Comparison of ENCODE assay signal across 8 cellular contexts in genomic region chr4:41990029-41990382, GRCh38. TPM values are rescaled to one million over a fixed set of nuclear protein-coding genes. Genes with fewer than 3 reads are reported as not detected.
DNase-seq lines count a peak whose midpoint lies in the region; ATAC-seq, FAIRE-seq and TF ChIP-seq lines count a peak whose summit lies in the region.

No MANE protein-coding gene starts in this region.

- H3K4me1 ChIP-seq in HUES48 (ENCODE audit: control insufficient read depth, insufficient read depth, low read length): peaks cover 23% of the 10 kb centered on the region
- no peaks in the 10 kb centered on the region for H3K4me1 ChIP-seq in mesodermal cell (ENCODE audit: control insufficient read depth, insufficient read depth, low read length, poor library complexity, severe bottlenecking)

- H3K9ac ChIP-seq in HUES48 (ENCODE audit: low read depth, low read length): peak overlapping the region; percentile 50

- FAIRE-seq in RCC 7860 (lab: Jason Lieb, UNC): no peak

- no peaks in the 10 kb centered on the region for H3K9me3 ChIP-seq in HUES48 (ENCODE audit: control insufficient read depth, insufficient read depth, low read length)
- no peaks in the 10 kb centered on the region for H3K9me3 ChIP-seq in mesodermal cell (ENCODE audit: control insufficient read depth, low read length)

- WGBS in mesodermal cell (ENCODE audit: insufficient coverage in 2 of 2), 2 experiments: 0 to 1% methylated on average over 6 to 12 of the region's 13 CpGs

- H3K36me3 ChIP-seq in HUES48 (ENCODE audit: control insufficient read depth, insufficient read depth, low read length) (no peaks in the 10 kb centered on the region), mesodermal cell (ENCODE audit: control insufficient read depth, insufficient read depth, low read length) (no peaks in the 10 kb centered on the region)

- DNase-seq in central memory CD8-positive, alpha-beta T cell (ENCODE audit: low spot score in 2 of 2): no peak
- DNase-seq in NCI-H82 (lab: John Stamatoyannopoulos, UW) (no peak), KBM-7 (no peak), RCC 7860 (ENCODE audit: low spot score) (no peak)

- H3K27ac ChIP-seq in C4-2B (peak overlapping the region; percentile 82), HUES48 (ENCODE audit: low read depth, low read length) (peak overlapping the region; percentile 46), mesodermal cell (ENCODE audit: low read depth, low read length, severe bottlenecking) (no peak overlapping the region)

- peaks cover 12% of the 10 kb centered on the region for H3K36me3 Mint-ChIP-seq in central memory CD8-positive, alpha-beta T cell (ENCODE audit: insufficient read depth)

- no peaks in the 10 kb centered on the region for H3K27me3 Mint-ChIP-seq in central memory CD8-positive, alpha-beta T cell

- in situ Hi-C loops in KBM-7 (cut with MboI; ENCODE audit: low pct_unique_long_range_greater_than_20kb, low sequenced_read_pairs): no loop called here

- peak overlapping the region; percentile 98 for H3K27ac Mint-ChIP-seq in central memory CD8-positive, alpha-beta T cell (ENCODE audit: low read depth)

- H3K27me3 ChIP-seq in HUES48 (ENCODE audit: control insufficient read depth, insufficient read depth, low read length): no peaks in the 10 kb centered on the region

- peaks cover 9% of the 10 kb centered on the region for H3K4me1 Mint-ChIP-seq in central memory CD8-positive, alpha-beta T cell

- no peak for TF ChIP-seq CTCF in C4-2B (conservative IDR thresholded peaks at IDR 0.05)

- H3K4me3 Mint-ChIP-seq in central memory CD8-positive, alpha-beta T cell: peak overlapping the region; percentile 97

- no peaks in the 10 kb centered on the region for H3K9me3 Mint-ChIP-seq in central memory CD8-positive, alpha-beta T cell

- ATAC-seq in GM21390 (IDR thresholded peaks at IDR 0.05; ENCODE audit: unreplicated experiment): peak; percentile 17
- peak; percentile 12 for ATAC-seq in central memory CD8-positive, alpha-beta T cell (replicated peaks; ENCODE audit: extremely low read depth, poor library complexity, severe bottlenecking)

- H3K4me3 ChIP-seq in HUES48 (ENCODE audit: low read depth, low read length) (peak overlapping the region; percentile 94), mesodermal cell (ENCODE audit: extremely low read depth, insufficient read depth, low read length, poor library complexity, severe bottlenecking) (peak overlapping the region; percentile 88)

RNA-seq across cellular contexts. Expression of gene SLC30A9, which starts 0.3 kb away (rescaled TPM):
- polyA plus RNA-seq in mesodermal cell (2013, experiment 1 of 2): 49.2 TPM
- 51.4 TPM for polyA plus RNA-seq in mesodermal cell (2013, experiment 2 of 2)

RNA-seq across cellular contexts. Expression of gene DCAF4L1, which starts 8.4 kb away (rescaled TPM):
- 0.11 TPM for polyA plus RNA-seq in mesodermal cell (2013, experiment 1 of 2)
- polyA plus RNA-seq in mesodermal cell (2013, experiment 2 of 2): 0.10 TPM

RNA-seq across cellular contexts. Expression of gene TMEM33, which starts 54.8 kb away (rescaled TPM):
- 47.0 TPM for polyA plus RNA-seq in mesodermal cell (2013, experiment 1 of 2)
- 45.6 TPM for polyA plus RNA-seq in mesodermal cell (2013, experiment 2 of 2)
